25 cellular contexts compared by ENCODE assay signal in genomic region chr10:95196053-95196452, GRCh38. TPM values are rescaled to one million over a fixed set of nuclear protein-coding genes. Genes with fewer than 3 reads are reported as not detected.
DNase-seq lines count a peak whose midpoint lies in the region; ATAC-seq and TF ChIP-seq lines count a peak whose summit lies in the region.
"Had no signal": no experiment of that assay in that cellular context is flagged by ENCODE, and none has a peak within 500 bp of the region (broad histone marks: within the 10 kb centered on the region; RNA-seq: fewer than 3 reads in every experiment).

No MANE protein-coding gene starts in this region.

- H3K4me3 Mint-ChIP-seq in endodermal cell (no peak overlapping the region), neural crest cell (no peak overlapping the region)
- H3K4me3 Mint-ChIP-seq: activated CD8-positive, alpha-beta T cell treated with anti-CD3 and anti-CD28 coated beads, Interleukin-2, amount 10 ng/mL, durations not matched to agents 7 days and 5 days; naive thymus-derived CD4-positive, alpha-beta T cell had no signal

- H3K27me3 Mint-ChIP-seq in endodermal cell (ENCODE audit: insufficient read depth) (no peaks in the 10 kb centered on the region), neural crest cell (ENCODE audit: low read depth) (no peaks in the 10 kb centered on the region)

- H3K27ac ChIP-seq in endodermal cell (ENCODE audit: low read depth, low read length): no peak overlapping the region
- H3K27ac ChIP-seq: 22Rv1, prostate gland, skin epidermis had no signal

- WGBS in endodermal cell (ENCODE audit: insufficient coverage in 1 of 2, insufficient read length in 1 of 2), 2 experiments: 51 to 53% methylated on average over 2 to 3 of the region's 3 CpGs

- ATAC-seq in GM21619 (IDR thresholded peaks at IDR 0.05; ENCODE audit: unreplicated experiment): no peak
- no peak for ATAC-seq in GM19351 (IDR thresholded peaks at IDR 0.05; ENCODE audit: unreplicated experiment)
- ATAC-seq: activated CD8-positive, alpha-beta T cell treated with anti-CD3 and anti-CD28 coated beads, Interleukin-2, amount 10 ng/mL, durations not matched to agents 7 days and 5 days; activated naive CD4-positive, alpha-beta T cell treated with anti-CD3 and anti-CD28 coated beads, Interleukin-2, amount 50 U/mL, for 72 hours; naive thymus-derived CD4-positive, alpha-beta T cell had no signal

- H3K36me3 Mint-ChIP-seq in endodermal cell (ENCODE audit: low read depth) (peaks cover 10% of the 10 kb centered on the region), neural crest cell (ENCODE audit: low read depth) (peaks cover 13% of the 10 kb centered on the region)
- H3K36me3 Mint-ChIP-seq: activated naive CD4-positive, alpha-beta T cell treated with anti-CD3 and anti-CD28 coated beads, Interleukin-2, amount 50 U/mL, for 72 hours; naive thymus-derived CD4-positive, alpha-beta T cell had no signal

- H3K9me3 Mint-ChIP-seq in endodermal cell: peaks cover 5% of the 10 kb centered on the region
- H3K9me3 Mint-ChIP-seq in neural crest cell: peaks cover under 1% of the 10 kb centered on the region

- no peaks in the 10 kb centered on the region for H3K36me3 ChIP-seq in endodermal cell (ENCODE audit: control insufficient read depth, insufficient read depth, low read length)
- H3K36me3 ChIP-seq: prostate gland had no signal

- H3K27ac Mint-ChIP-seq in endodermal cell (no peak overlapping the region), neural crest cell (ENCODE audit: unreplicated experiment) (peak overlapping the region; percentile 95)
- H3K27ac Mint-ChIP-seq: activated CD8-positive, alpha-beta T cell treated with anti-CD3 and anti-CD28 coated beads, Interleukin-2, amount 10 ng/mL, durations not matched to agents 7 days and 5 days; activated naive CD4-positive, alpha-beta T cell treated with anti-CD3 and anti-CD28 coated beads, Interleukin-2, amount 50 U/mL, for 72 hours; naive thymus-derived CD4-positive, alpha-beta T cell had no signal

- H3K27me3 ChIP-seq in endodermal cell (ENCODE audit: control insufficient read depth, insufficient read depth, low read length, poor library complexity, severe bottlenecking): no peaks in the 10 kb centered on the region

- no peak overlapping the region for H3K4me3 ChIP-seq in endodermal cell (ENCODE audit: low read length)
- H3K4me3 ChIP-seq: lung, prostate gland, skin epidermis had no signal

- H3K4me1 ChIP-seq in endodermal cell (ENCODE audit: control insufficient read depth, insufficient read depth, low read length): no peaks in the 10 kb centered on the region
- H3K4me1 ChIP-seq: prostate gland had no signal

- H3K4me1 Mint-ChIP-seq in endodermal cell: peaks cover 10% of the 10 kb centered on the region
- H3K4me1 Mint-ChIP-seq in neural crest cell: peaks cover 12% of the 10 kb centered on the region
- H3K4me1 Mint-ChIP-seq: naive thymus-derived CD4-positive, alpha-beta T cell had no signal

- TF ChIP-seq CTCF in endodermal cell (conservative IDR thresholded peaks at IDR 0.05): no peak
- no peak for TF ChIP-seq CTCF in neural crest cell (conservative IDR thresholded peaks at IDR 0.05)

- no peaks in the 10 kb centered on the region for H3K9me3 ChIP-seq in endodermal cell (ENCODE audit: control insufficient read depth, low read length)
- H3K9me3 ChIP-seq: Caco-2, prostate gland had no signal

- H3K9ac ChIP-seq in endodermal cell (ENCODE audit: extremely low read depth, low read length, poor library complexity, severe bottlenecking): no peak overlapping the region

- DNase-seq in DMS 273 (lab: John Stamatoyannopoulos, UW; ENCODE audit: unreplicated experiment) (peak; percentile 69), DMS 273 treated with DMSO at 0.1 percent for 48 hours (lab: John Stamatoyannopoulos, UW) (no peak), endodermal cell (peak; percentile 68), neural crest cell (ENCODE audit: low read depth, low spot score) (no peak), superior temporal gyrus (ENCODE audit: extremely low spot score) (peak; percentile 45), middle frontal gyrus (ENCODE audit: extremely low spot score, low spot score) (no peak)
- DNase-seq: activated CD4-positive, CD25-positive, alpha-beta regulatory T cell treated with anti-CD3 and anti-CD28 coated beads, Interleukin-2, amount 50 U/mL, for 72 hours; activated CD8-positive, alpha-beta T cell treated with anti-CD3 and anti-CD28 coated beads, Interleukin-2, amount 10 ng/mL, durations not matched to agents 7 days and 5 days; Caco-2; naive thymus-derived CD4-positive, alpha-beta T cell; NCI-H1417 treated with DMSO at 0.1 percent for 48 hours; NCI-H2171; NCI-H526 treated with DMSO at 0.1 percent for 48 hours; stimulated activated CD4-positive, alpha-beta T cell treated with anti-CD3 and anti-CD28 coated beads, Interleukin-4, amount 100 ng/mL, for 24 hours; T1000 had no signal

RNA-seq across cellular contexts. Expression of gene ACSM6, which starts 2.0 kb away (rescaled TPM):
- total RNA-seq in endodermal cell (not detected), neural crest cell (not detected in 2 replicates)
- polyA plus RNA-seq in endodermal cell (2013, experiment 1 of 2): not detected
- not detected for polyA plus RNA-seq in endodermal cell (2013, experiment 2 of 2)
- total RNA-seq: activated CD8-positive, alpha-beta T cell treated with anti-CD3 and anti-CD28 coated beads, Interleukin-2, amount 10 ng/mL, durations not matched to agents 7 days and 5 days; activated naive CD4-positive, alpha-beta T cell treated with anti-CD3 and anti-CD28 coated beads, Interleukin-2, amount 50 U/mL, for 72 hours; Caco-2; kidney epithelial cell; lung; M059J; naive thymus-derived CD4-positive, alpha-beta T cell; prostate gland had no signal
- polyA plus RNA-seq: BJ; lung; naive thymus-derived CD4-positive, alpha-beta T cell had no signal

Comparison
In these comparisons a context has a peak if more than half of its experiments do, and no peak if none do; other contexts are left out.
1. DNase-seq: peak in DMS 273 (single experiment), endodermal cell (single experiment) and superior temporal gyrus (single experiment); none in DMS 273 treated with DMSO at 0.1 percent for 48 hours (single experiment), neural crest cell (single experiment) and middle frontal gyrus (single experiment).